Comparison of ENCODE assay signal across 16 cellular contexts in the genomic region with DNA sequence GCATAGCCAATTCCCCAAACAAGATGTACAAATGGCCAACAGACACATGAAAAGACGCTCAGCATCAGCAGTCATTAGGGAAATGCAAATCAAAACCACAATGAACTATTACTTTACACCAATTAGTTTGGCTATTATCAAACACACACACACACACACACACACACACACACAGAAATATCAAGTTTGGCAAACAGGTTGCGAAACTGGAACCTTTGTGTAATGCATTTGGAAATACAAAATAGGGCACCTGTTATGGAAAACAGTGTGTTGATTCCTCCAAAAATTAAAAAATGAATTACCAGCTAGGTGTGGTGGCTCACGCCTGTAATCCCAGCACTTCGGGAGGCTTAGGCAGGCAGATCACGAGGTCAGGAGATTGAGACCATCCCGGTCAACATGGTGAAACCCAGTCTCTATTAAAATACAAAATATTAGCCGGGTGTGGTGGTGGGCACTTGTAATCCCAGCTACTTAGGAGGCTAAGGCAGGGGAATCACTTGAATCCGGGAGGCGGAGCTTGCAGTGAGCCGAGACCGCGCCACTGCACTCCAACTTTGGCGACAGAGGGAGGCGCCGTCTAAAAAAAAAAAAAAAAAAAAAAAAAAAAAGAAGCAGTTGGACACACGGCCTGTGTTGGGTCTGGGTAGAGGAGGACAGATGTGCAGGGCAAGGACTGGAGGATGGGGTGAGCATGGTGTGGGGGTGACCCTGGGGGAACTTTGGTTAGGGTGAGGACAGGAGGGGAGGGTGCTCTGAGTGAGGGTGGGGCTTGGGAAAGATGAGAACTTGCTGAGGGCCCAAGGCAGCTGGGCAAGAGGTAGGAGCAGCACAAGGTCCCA. TPM values are rescaled to one million over a fixed set of nuclear protein-coding genes. Genes with fewer than 3 reads are reported as not detected.
A peak's percentile ranks its signal among the peaks of the same experiment; 100 is the strongest.
DNase-seq lines count a peak whose midpoint lies in the region; ATAC-seq, FAIRE-seq and TF ChIP-seq lines count a peak whose summit lies in the region.
"Had no signal": no experiment of that assay in that cellular context is flagged by ENCODE, and none has a peak within 500 bp of the region (broad histone marks: within the 10 kb centered on the region; RNA-seq: fewer than 3 reads in every experiment).

No MANE protein-coding gene starts in this region.

- H2AFZ ChIP-seq in keratinocyte (ENCODE audit: control insufficient read depth, low read length) = no peak overlapping the region

- H3K27ac ChIP-seq in BLaER1 = no peak overlapping the region
- H3K27ac ChIP-seq in CD4-positive, CD25-positive, alpha-beta regulatory T cell (ENCODE audit: insufficient read depth, low read length, poor library complexity, severe bottlenecking) = no peak overlapping the region
- no peak overlapping the region for H3K27ac ChIP-seq in keratinocyte (ENCODE audit: control insufficient read depth, insufficient read depth, low read length)
- H3K27ac ChIP-seq: parathyroid adenoma had no signal

- ATAC-seq in CD4-positive, CD25-positive, alpha-beta regulatory T cell (ENCODE audit: low read depth in 2 of 2) = no peak
- ATAC-seq in activated B cell treated with CpG ODN at 0.5 μM for 24 hours (ENCODE audit: low read depth) (no peak), HG03432 (IDR thresholded peaks at IDR 0.05; ENCODE audit: unreplicated experiment) (no peak)

- TF ChIP-seq CTCF in activated B cell treated with CpG ODN at 0.5 μM for 24 hours (IDR thresholded peaks at IDR 0.05) = no peak
- TF ChIP-seq CTCF in keratinocyte (optimal IDR thresholded peaks at IDR 0.05 in 1 of 3, IDR thresholded peaks at IDR 0.05 in 1 of 3, conservative IDR thresholded peaks at IDR 0.05 in 1 of 3; ENCODE audit: extremely low read depth in 1 of 3, insufficient read depth in 2 of 3, low read length in 3 of 3) = no peak

- intact Hi-C loops in activated B cell treated with CpG ODN at 0.5 μM for 24 hours (cut with micrococcal nuclease) = loop anchor here (5.0 kb wide), 1 partner anchor 115 kb away; the partner anchor contains the start of gene GABBR1

- H4K20me1 ChIP-seq in BLaER1 (peaks cover 13% of the 10 kb centered on the region), keratinocyte (ENCODE audit: control insufficient read depth, extremely low read depth, insufficient read depth, low read length) (no peaks in the 10 kb centered on the region)

- H3K4me2 ChIP-seq in BLaER1 = peak overlapping the region; percentile 95
- peak overlapping the region; percentile 89 for H3K4me2 ChIP-seq in keratinocyte (ENCODE audit: control insufficient read depth, extremely low read depth, insufficient read depth, low read depth, low read length)

- H3K27me3 ChIP-seq in BLaER1 (peaks cover 11% of the 10 kb centered on the region; the same call in 1 of the 2 replicates), keratinocyte (ENCODE audit: control insufficient read depth, extremely low read depth, insufficient read depth, low read length) (no peaks in the 10 kb centered on the region)
- no peaks in the 10 kb centered on the region for H3K27me3 ChIP-seq in CD4-positive, CD25-positive, alpha-beta regulatory T cell (ENCODE audit: control insufficient read depth, insufficient read depth, low read length)

- no peaks in the 10 kb centered on the region for H3K27me3 Mint-ChIP-seq in CD4-positive, CD25-positive, alpha-beta regulatory T cell
- no peaks in the 10 kb centered on the region for H3K27me3 Mint-ChIP-seq in activated B cell treated with CpG ODN at 0.5 μM for 24 hours

- dilution Hi-C loops in keratinocyte (cut with MboI; ENCODE audit: extremely low pct_ligation_motif_present, low sequenced_read_pairs) = no loop called here

- H3K4me3 ChIP-seq in BLaER1 = no peak overlapping the region; the same call in 1 of the 2 replicates
- no peak overlapping the region for H3K4me3 ChIP-seq in CD4-positive, CD25-positive, alpha-beta regulatory T cell (ENCODE audit: low read depth, low read length)
- H3K4me3 ChIP-seq in keratinocyte (ENCODE audit: control insufficient read depth in 2 of 3, extremely low read depth in 1 of 3, insufficient read depth in 2 of 3, low read depth in 1 of 3, low read length in 3 of 3) = peak overlapping the region in 1 of 3 experiments; percentile 88

- no peaks in the 10 kb centered on the region for H3K36me3 ChIP-seq in BLaER1
- H3K36me3 ChIP-seq in CD4-positive, CD25-positive, alpha-beta regulatory T cell (ENCODE audit: control insufficient read depth, insufficient read depth, low read length) = peaks cover 3% of the 10 kb centered on the region
- H3K36me3 ChIP-seq in keratinocyte (ENCODE audit: control insufficient read depth in 2 of 2, extremely low read depth in 1 of 2, insufficient read depth in 2 of 2, low read length in 2 of 2) = peaks cover 6 to 30% of the 10 kb centered on the region in 2 experiments

- peaks cover 9% of the 10 kb centered on the region for H3K36me3 Mint-ChIP-seq in CD4-positive, CD25-positive, alpha-beta regulatory T cell
- peaks cover 3% of the 10 kb centered on the region for H3K36me3 Mint-ChIP-seq in activated B cell treated with CpG ODN at 0.5 μM for 24 hours (ENCODE audit: low read depth)

- H3K9me1 ChIP-seq in keratinocyte (ENCODE audit: control insufficient read depth, extremely low read depth, insufficient read depth, low read length) = no peaks in the 10 kb centered on the region

- H3K27ac Mint-ChIP-seq in CD4-positive, CD25-positive, alpha-beta regulatory T cell = peak overlapping the region in 2 of 3 donors; percentile 65 to 69
- no peak overlapping the region for H3K27ac Mint-ChIP-seq in activated B cell treated with CpG ODN at 0.5 μM for 24 hours

- DNase-seq in CD4-positive, CD25-positive, alpha-beta regulatory T cell = no peak
- DNase-seq in activated B cell treated with CpG ODN at 0.5 μM for 24 hours (no peak), keratinocyte (ENCODE audit: low read depth, low spot score) (no peak), A172 (ENCODE audit: low spot score) (no peak), GM19238 (ENCODE audit: insufficient read length, low spot score) (no peak)
- DNase-seq: anterior cingulate cortex, erythroblast, midbrain, NCI-H1694, OCI-M1 had no signal

- H3K9me3 Mint-ChIP-seq in CD4-positive, CD25-positive, alpha-beta regulatory T cell = peaks cover 0 to 1% (median 0%) of the 10 kb centered on the region in 7 donors
- H3K9me3 Mint-ChIP-seq in activated B cell treated with CpG ODN at 0.5 μM for 24 hours = no peaks in the 10 kb centered on the region

- peak overlapping the region; percentile 60 to 98 (median 82) for H3K4me3 Mint-ChIP-seq in CD4-positive, CD25-positive, alpha-beta regulatory T cell
- H3K4me3 Mint-ChIP-seq in activated B cell treated with CpG ODN at 0.5 μM for 24 hours = peak overlapping the region; percentile 8

- H3K79me2 ChIP-seq in keratinocyte (ENCODE audit: control insufficient read depth, insufficient read depth, low read length) = peaks cover 13% of the 10 kb centered on the region
- H3K79me2 ChIP-seq: parathyroid adenoma had no signal

- POLR2A ChIA-PET in activated B cell treated with CpG ODN at 0.5 μM for 24 hours (lab: Charles Lee) = interaction anchor here (0.9 to 3.0 kb wide), 3 partner anchors 15 to 97 kb away, joined by 3 to 11 read pairs (median 5); no protein-coding TSS in a partner anchor

- peaks cover 6 to 47% (median 28%) of the 10 kb centered on the region in 4 donors for H3K4me1 Mint-ChIP-seq in CD4-positive, CD25-positive, alpha-beta regulatory T cell
- peaks cover 31% of the 10 kb centered on the region for H3K4me1 Mint-ChIP-seq in activated B cell treated with CpG ODN at 0.5 μM for 24 hours

- H3K9ac ChIP-seq in BLaER1 (no peak overlapping the region), keratinocyte (ENCODE audit: control insufficient read depth, extremely low read depth, insufficient read depth, low read length) (no peak overlapping the region)
- H3K9ac ChIP-seq: parathyroid adenoma had no signal

- FAIRE-seq in keratinocyte (lab: Jason Lieb, UNC) = no peak
- FAIRE-seq: colon, islet of Langerhans had no signal

- H3K4me1 ChIP-seq in BLaER1 (peaks cover 30% of the 10 kb centered on the region), keratinocyte (ENCODE audit: control insufficient read depth, extremely low read depth, insufficient read depth, low read length) (peaks cover 3% of the 10 kb centered on the region)
- H3K4me1 ChIP-seq in CD4-positive, CD25-positive, alpha-beta regulatory T cell (ENCODE audit: control insufficient read depth, insufficient read depth, low read length, poor library complexity, severe bottlenecking) = peaks cover 29% of the 10 kb centered on the region

- CTCF ChIA-PET in activated B cell treated with CpG ODN at 0.5 μM for 24 hours (lab: Charles Lee) = interaction anchor here (4.1 kb wide), 1 partner anchor 10 kb away, joined by 34 read pairs; no protein-coding TSS in a partner anchor

- H3K9me3 ChIP-seq in BLaER1 (no peaks in the 10 kb centered on the region), keratinocyte (ENCODE audit: control insufficient read depth, low read depth, low read length) (no peaks in the 10 kb centered on the region)
- H3K9me3 ChIP-seq in CD4-positive, CD25-positive, alpha-beta regulatory T cell (ENCODE audit: control insufficient read depth in 2 of 2, low read length in 2 of 2) = no peaks in the 10 kb centered on the region

RNA-seq across cellular contexts. Expression of gene HLA-F, which starts 23.8 kb away (rescaled TPM):
- 1,143 TPM for total RNA-seq in CD4-positive, CD25-positive, alpha-beta regulatory T cell
- polyA plus RNA-seq in CD4-positive, CD25-positive, alpha-beta regulatory T cell = 100 to 1,000 TPM; 302 to 457 (median 429) TPM
- total RNA-seq in activated B cell treated with CpG ODN at 0.5 μM for 24 hours = 726 and 736 TPM in 2 replicates
- polyA plus RNA-seq in keratinocyte = 36.2 to 66.6 TPM (median 46.0 TPM) in 3 replicates
- 12.7 TPM for polyA plus RNA-seq in keratinocyte (2011; ENCODE audit: low read depth)
- 17.0 and 22.3 TPM in 2 replicates for polyA plus RNA-seq in keratinocyte (2011; cell fraction: cytosol; rRNA removed)
- 124 and 132 TPM in 2 replicates for polyA plus RNA-seq in keratinocyte (2011; cell fraction: nucleus; rRNA removed)
- 26.0 and 46.8 TPM in 2 replicates for polyA plus RNA-seq in keratinocyte (2012; ENCODE audit: low replicate concordance)
- polyA minus RNA-seq in keratinocyte = 30.6 to 59.8 TPM (median 31.3 TPM) in 3 replicates
- polyA minus RNA-seq in keratinocyte (2011; cell fraction: cytosol; rRNA and poly(A)+ RNA removed) = 39.7 TPM
- 50.0 and 62.4 TPM in 2 replicates for polyA minus RNA-seq in keratinocyte (2011; cell fraction: nucleus; rRNA and poly(A)+ RNA removed)
- 8.2 and 13.3 TPM in 2 replicates for total RNA-seq in A172 (2014; rRNA removed; shearing (Covaris generic))
- total RNA-seq: G401 had no signal

Comparison
In these comparisons a context has a peak if more than half of its experiments do, and no peak if none do; other contexts are left out.
1. RNA of gene HLA-F, which starts 23.8 kb away (total RNA-seq): 1,143 TPM in CD4-positive, CD25-positive, alpha-beta regulatory T cell (single experiment) and 726 to 736 TPM in activated B cell treated with CpG ODN at 0.5 μM for 24 hours; 8.2 to 13.3 TPM in A172; every median in the first group is over 10 times any median in the second.